13 cellular contexts compared by ENCODE assay signal in the genomic region with DNA sequence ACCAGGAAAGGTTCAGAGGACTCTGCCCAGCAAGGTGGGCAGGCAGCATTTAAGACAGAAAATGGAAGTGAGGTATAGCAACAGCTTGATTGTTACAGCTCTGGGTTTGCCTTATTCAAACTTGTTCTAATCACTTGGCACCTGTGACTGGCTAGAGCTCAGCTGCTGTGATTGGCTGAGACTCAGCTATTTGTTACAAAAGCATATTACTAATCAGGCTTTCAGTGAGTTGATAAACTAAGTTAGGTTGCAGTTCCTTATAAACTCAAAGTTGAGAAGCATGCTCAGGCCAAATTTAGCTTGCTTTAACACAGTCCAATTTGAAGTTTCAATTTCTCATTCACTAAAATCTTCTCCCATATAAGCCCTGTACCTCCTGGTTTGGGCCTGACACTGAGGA. TPM values are rescaled to one million over a fixed set of nuclear protein-coding genes. Genes with fewer than 3 reads are reported as not detected.
A peak's percentile ranks its signal among the peaks of the same experiment; 100 is the strongest.
DNase-seq lines count a peak whose midpoint lies in the region; ATAC-seq, FAIRE-seq and TF ChIP-seq lines count a peak whose summit lies in the region.
"Had no signal": no experiment of that assay in that cellular context is flagged by ENCODE, and none has a peak within 500 bp of the region (broad histone marks: within the 10 kb centered on the region; RNA-seq: fewer than 3 reads in every experiment).

No MANE protein-coding gene starts in this region.

- TF ChIP-seq EP300 in HepG2 (IDR thresholded peaks at IDR 0.05; ENCODE audit: low read depth in 2 of 2, low read length in 2 of 2) (no peak), HepG2 (CRISPR knock-in tag; IDR thresholded peaks at IDR 0.05; ENCODE audit: borderline replicate concordance) (no peak)

- intact Hi-C loops in right lobe of liver (cut with DNase I) = no loop called here
- intact Hi-C loops in HepG2 (cut with micrococcal nuclease; ENCODE audit: unreplicated experiment) = no loop called here
- intact Hi-C loops in posterior cingulate gyrus (cut with DNase I) = no loop called here

- H3K4me3 Mint-ChIP-seq in stimulated activated naive B cell treated with anti-CD40 and anti-IgM and Interleukin-4, amounts not matched to agents 10 μg/mL and 1 μg/mL and 100 μg/mL, for 72 hours = no peak overlapping the region
- H3K4me3 Mint-ChIP-seq: activated T-cell treated with anti-CD3 and anti-CD28 coated beads, Interleukin-2, amount 50 U/mL, for 72 hours had no signal

- peaks cover 5 to 27% of the 10 kb centered on the region in 2 donors for H3K4me1 Mint-ChIP-seq in stimulated activated naive B cell treated with anti-CD40 and anti-IgM and Interleukin-4, amounts not matched to agents 10 μg/mL and 1 μg/mL and 100 μg/mL, for 72 hours

- H3K36me3 Mint-ChIP-seq in stimulated activated naive B cell treated with anti-CD40 and anti-IgM and Interleukin-4, amounts not matched to agents 10 μg/mL and 1 μg/mL and 100 μg/mL, for 72 hours = no peaks in the 10 kb centered on the region

- CTCF ChIA-PET in HepG2 (lab: Yijun Ruan, JAX; ENCODE audit: low intra/inter-chr PET ratio, low total read pairs) = no interaction called here

- no peak overlapping the region for H3K9ac ChIP-seq in HepG2 (ENCODE audit: insufficient read depth, low read depth, low read length)

- H3K4me2 ChIP-seq in HepG2 (ENCODE audit: low read depth, low read length) = no peak overlapping the region
- H3K4me2 ChIP-seq: hepatocyte had no signal

- in situ Hi-C loops in HepG2 (cut with HindIII; ENCODE audit: extremely low pct_ligation_motif_present, low pct_unique_long_range_greater_than_20kb) (no loop called here), brain microvascular endothelial cell (cut with HindIII; ENCODE audit: low pct_ligation_motif_present, low sequenced_read_pairs) (no loop called here)

- DNase-seq in right lobe of liver = no peak
- no peak for DNase-seq in HepG2 (ENCODE audit: low spot score)
- DNase-seq in stimulated activated naive B cell treated with anti-CD40 and anti-IgM and Interleukin-4, amounts not matched to agents 10 μg/mL and 1 μg/mL and 100 μg/mL, for 72 hours = no peak
- no peak for DNase-seq in posterior cingulate gyrus
- DNase-seq in MG63 = no peak
- no peak for DNase-seq in brain microvascular endothelial cell
- DNase-seq: activated T-cell treated with anti-CD3 and anti-CD28 coated beads, Interleukin-2, amount 50 U/mL, for 72 hours; cortex of kidney; NCI-H526 had no signal

- H3K9me3 ChIP-seq in right lobe of liver = no peaks in the 10 kb centered on the region
- no peaks in the 10 kb centered on the region for H3K9me3 ChIP-seq in HepG2 (ENCODE audit: low read length)
- no peaks in the 10 kb centered on the region for H3K9me3 ChIP-seq in MG63

- no peaks in the 10 kb centered on the region for H4K20me1 ChIP-seq in HepG2 (ENCODE audit: insufficient read depth, low read length)

- H3K4me3 ChIP-seq in right lobe of liver = no peak overlapping the region
- no peak overlapping the region for H3K4me3 ChIP-seq in HepG2 (replicated peaks in 1 of 3; ENCODE audit: insufficient read depth in 1 of 3, low read depth in 2 of 3, low read length in 3 of 3)
- H3K4me3 ChIP-seq in MG63 = no peak overlapping the region
- H3K4me3 ChIP-seq in brain microvascular endothelial cell (ENCODE audit: low read depth, low read length) = no peak overlapping the region
- H3K4me3 ChIP-seq: hepatocyte had no signal

- H3K36me3 ChIP-seq in right lobe of liver (peaks cover 0 to 36% (median 0%) of the 10 kb centered on the region in 4 donors), HepG2 (replicated peaks in 1 of 2; ENCODE audit: control insufficient read depth in 1 of 2, insufficient read depth in 2 of 2, low read length in 2 of 2) (no peaks in the 10 kb centered on the region), MG63 (no peaks in the 10 kb centered on the region), brain microvascular endothelial cell (replicated peaks) (no peaks in the 10 kb centered on the region)

- H3K4me1 ChIP-seq in right lobe of liver = peaks cover 0 to 12% (median 0%) of the 10 kb centered on the region in 4 donors
- H3K4me1 ChIP-seq in HepG2 (ENCODE audit: insufficient read depth, low read length) = peaks cover 17% of the 10 kb centered on the region

- H3K9me3 Mint-ChIP-seq in stimulated activated naive B cell treated with anti-CD40 and anti-IgM and Interleukin-4, amounts not matched to agents 10 μg/mL and 1 μg/mL and 100 μg/mL, for 72 hours = no peaks in the 10 kb centered on the region
- H3K9me3 Mint-ChIP-seq: activated T-cell treated with anti-CD3 and anti-CD28 coated beads, Interleukin-2, amount 50 U/mL, for 72 hours had no signal

- no peak overlapping the region for H2AFZ ChIP-seq in HepG2 (ENCODE audit: low read length)
- H2AFZ ChIP-seq: hepatocyte had no signal

- TF ChIP-seq CTCF in right lobe of liver (IDR thresholded peaks at IDR 0.05) (no peak), HepG2 (CRISPR knock-in tag; IDR thresholded peaks at IDR 0.05) (no peak), brain microvascular endothelial cell (IDR thresholded peaks at IDR 0.05; ENCODE audit: low read depth, low read length, missing control alignments) (no peak)

- no peak overlapping the region for H3K27ac Mint-ChIP-seq in stimulated activated naive B cell treated with anti-CD40 and anti-IgM and Interleukin-4, amounts not matched to agents 10 μg/mL and 1 μg/mL and 100 μg/mL, for 72 hours
- H3K27ac Mint-ChIP-seq: activated T-cell treated with anti-CD3 and anti-CD28 coated beads, Interleukin-2, amount 50 U/mL, for 72 hours had no signal

- ATAC-seq in right lobe of liver = peak; percentile 45 to 69 (median 58)
- ATAC-seq in HepG2 = no peak
- ATAC-seq in HG02642 (IDR thresholded peaks at IDR 0.05; ENCODE audit: poor library complexity, unreplicated experiment) = peak; percentile 64
- ATAC-seq in HG03521 (IDR thresholded peaks at IDR 0.05; ENCODE audit: unreplicated experiment) = peak; percentile 57
- ATAC-seq in stimulated activated naive B cell treated with anti-CD40 and anti-IgM and Interleukin-4, amounts not matched to agents 10 μg/mL and 1 μg/mL and 100 μg/mL, for 72 hours (replicated peaks) = peak; percentile 63 to 67
- ATAC-seq: activated T-cell treated with anti-CD3 and anti-CD28 coated beads, Interleukin-2, amount 50 U/mL, for 72 hours had no signal

- H3K27me3 Mint-ChIP-seq in stimulated activated naive B cell treated with anti-CD40 and anti-IgM and Interleukin-4, amounts not matched to agents 10 μg/mL and 1 μg/mL and 100 μg/mL, for 72 hours = peaks cover 5 to 23% of the 10 kb centered on the region in 2 donors

- no peak for FAIRE-seq in HepG2 (lab: Jason Lieb, UNC)

- TF ChIP-seq POLR2A in right lobe of liver (IDR thresholded peaks at IDR 0.05) = no peak
- no peak for TF ChIP-seq POLR2A in HepG2 (IDR thresholded peaks at IDR 0.05; ENCODE audit: insufficient read depth in 1 of 2, low read depth in 2 of 2, low read length in 2 of 2)

- POLR2A ChIA-PET in HepG2 (lab: Yijun Ruan, JAX) = no interaction called here

- peak overlapping the region in 1 of 3 donors; percentile 20 for H3K27ac ChIP-seq in right lobe of liver
- H3K27ac ChIP-seq in HepG2 (ENCODE audit: extremely low read length, insufficient read depth, low read length) = no peak overlapping the region
- H3K27ac ChIP-seq in brain microvascular endothelial cell = no peak overlapping the region
- H3K27ac ChIP-seq: hepatocyte had no signal

- BruUV-seq in HepG2 (replicated peaks; lab: Mats Ljungman, UMichigan) = no TSS peak

- H3K27me3 ChIP-seq in right lobe of liver (no peaks in the 10 kb centered on the region), HepG2 (ENCODE audit: control insufficient read depth in 1 of 2, insufficient read depth in 2 of 2, low read length in 2 of 2) (no peaks in the 10 kb centered on the region), MG63 (no peaks in the 10 kb centered on the region), brain microvascular endothelial cell (replicated peaks) (no peaks in the 10 kb centered on the region)
- H3K27me3 ChIP-seq: hepatocyte had no signal

- TF ChIP-seq RAD21 in HepG2 (CRISPR knock-in tag; IDR thresholded peaks at IDR 0.05) = no peak

- no peaks in the 10 kb centered on the region for H3K79me2 ChIP-seq in HepG2 (ENCODE audit: insufficient read depth, low read length)
- H3K79me2 ChIP-seq: hepatocyte had no signal

TF ChIP-seq in HepG2, 621 proteins besides CTCF, POLR2A, EP300 and RAD21 (continues in another document):
- TF ChIP-seq ZNF274 (CRISPR knock-in tag; IDR thresholded peaks at IDR 0.05) = no peak
- no peak for TF ChIP-seq ZBTB38 (CRISPR knock-in tag; IDR thresholded peaks at IDR 0.05)

RNA-seq across cellular contexts. Expression of gene GDA, which starts 56.3 kb away (rescaled TPM):
- total RNA-seq in right lobe of liver (10 to 100 TPM; 26.8 to 69.6 (median 45.3) TPM), HepG2 (2016; rRNA removed; fragmentation: Illumina TruSeq; extraction: Trizol) (0.15 and 0.21 TPM in 2 replicates)
- total RNA-seq in HepG2 (2016; cell fraction: cytosol; rRNA removed; fragmentation: Illumina TruSeq; extraction: Trizol; ENCODE audit: low read depth) = not detected in 2 replicates
- total RNA-seq in HepG2 (2016; cell fraction: insoluble cytoplasmic fraction; rRNA removed; fragmentation: Illumina TruSeq; extraction: Trizol) = 0.15 and 0.19 TPM in 2 replicates
- 0.09 TPM in 1 of 2 replicates, not detected in the other for total RNA-seq in HepG2 (2016; cell fraction: membrane; rRNA removed; fragmentation: Illumina TruSeq; extraction: Trizol)
- 0.31 TPM in 1 of 2 replicates, not detected in the other for total RNA-seq in HepG2 (2016; cell fraction: nucleus; rRNA removed; fragmentation: Illumina TruSeq; extraction: Trizol)
- 0.99 and 1.5 TPM in 2 replicates for polyA plus RNA-seq in HepG2 (2011; rRNA removed)
- polyA plus RNA-seq in HepG2 (2011; cell fraction: cytosol; rRNA removed) = 0.28 and 0.67 TPM in 2 replicates
- polyA plus RNA-seq in HepG2 (2011; cell fraction: nucleus; rRNA removed) = 1.0 and 1.9 TPM in 2 replicates
- polyA plus RNA-seq in HepG2 (2012) = 0.93 and 1.2 TPM in 2 replicates
- not detected in 2 replicates for polyA plus RNA-seq in HepG2 (2016; cell fraction: cytosol; fragmentation: Illumina TruSeq; extraction: Trizol; ENCODE audit: low read depth)
- polyA plus RNA-seq in HepG2 (2016; cell fraction: insoluble cytoplasmic fraction; fragmentation: Illumina TruSeq; extraction: Trizol; ENCODE audit: low read depth) = 0.12 and 0.17 TPM in 2 replicates
- polyA plus RNA-seq in HepG2 (2016; cell fraction: membrane; fragmentation: Illumina TruSeq; extraction: Trizol; ENCODE audit: low read depth) = not detected in 2 replicates
- polyA plus RNA-seq in HepG2 (2016; cell fraction: nucleus; fragmentation: Illumina TruSeq; extraction: Trizol; ENCODE audit: insufficient read depth, low read depth) = 0.25 and 0.31 TPM in 2 replicates
- 0.94 and 75.0 TPM in 2 replicates for polyA minus RNA-seq in HepG2 (2011; rRNA and poly(A)+ RNA removed; ENCODE audit: low replicate concordance)
- 1.1 and 2.5 TPM in 2 replicates for polyA minus RNA-seq in HepG2 (2011; cell fraction: cytosol; rRNA and poly(A)+ RNA removed)
- 3.5 and 4.4 TPM in 2 replicates for polyA minus RNA-seq in HepG2 (2011; cell fraction: nucleus; rRNA and poly(A)+ RNA removed)
- not detected in 2 replicates for total RNA-seq in MG63 (2014; rRNA removed; shearing (Covaris generic); ENCODE audit: low replicate concordance)
- total RNA-seq: activated T-cell treated with anti-CD3 and anti-CD28 coated beads, Interleukin-2, amount 50 U/mL, for 72 hours; myocyte had no signal

Comparison
In these comparisons a context has a peak if more than half of its experiments do, and no peak if none do; other contexts are left out.
1. RNA of gene GDA, which starts 56.3 kb away (total RNA-seq): 26.8 to 69.6 TPM in right lobe of liver; 0.09 to 0.31 TPM in HepG2 and not detected in MG63; every median in the first group is over 10 times any median in the second.